8 cellular contexts compared by ENCODE assay signal in the genomic region with DNA sequence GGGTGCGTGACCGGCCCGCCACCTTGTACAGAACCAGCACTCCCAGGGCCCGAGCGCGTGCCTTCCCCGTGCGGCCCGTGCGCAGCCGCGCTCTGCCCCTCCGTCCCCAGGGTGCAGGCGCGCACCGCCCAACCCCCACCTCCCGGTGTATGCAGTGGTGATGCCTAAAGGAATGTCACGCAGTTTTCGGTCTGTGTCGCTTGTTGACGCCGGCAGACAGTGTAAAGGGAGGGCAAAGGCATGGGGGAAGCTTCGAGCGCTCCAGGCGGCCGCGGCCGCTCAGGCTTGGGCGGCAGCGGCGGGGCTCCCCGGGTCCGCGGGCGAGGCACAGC. TPM values are rescaled to one million over a fixed set of nuclear protein-coding genes. Genes with fewer than 3 reads are reported as not detected.
A peak's percentile ranks its signal among the peaks of the same experiment; 100 is the strongest.
DNase-seq lines count a peak whose midpoint lies in the region; ATAC-seq lines count a peak whose summit lies in the region.

No MANE protein-coding gene starts in this region.

- peaks cover 68% of the 10 kb centered on the region for H3K4me1 ChIP-seq in SJCRH30

- H3K9me3 Mint-ChIP-seq in stimulated activated effector memory CD8-positive, alpha-beta T cell treated with anti-CD3 and anti-CD28 coated beads, Interleukin-12 subunit alpha, Interleukin-12 subunit beta, amount 100 ng/mL, for 72 hours = no peaks in the 10 kb centered on the region

- intact Hi-C loops in left ventricle myocardium superior (cut with micrococcal nuclease) = no loop called here

- no peaks in the 10 kb centered on the region for H3K4me1 Mint-ChIP-seq in stimulated activated effector memory CD8-positive, alpha-beta T cell treated with anti-CD3 and anti-CD28 coated beads, Interleukin-12 subunit alpha, Interleukin-12 subunit beta, amount 100 ng/mL, for 72 hours

- peak; percentile 7 for ATAC-seq in left ventricle myocardium superior
- peak; percentile 17 for ATAC-seq in stimulated activated effector memory CD8-positive, alpha-beta T cell treated with anti-CD3 and anti-CD28 coated beads, Interleukin-12 subunit alpha, Interleukin-12 subunit beta, amount 100 ng/mL, for 72 hours
- ATAC-seq in HG03175 (IDR thresholded peaks at IDR 0.05; ENCODE audit: unreplicated experiment) = no peak
- ATAC-seq in GM19023 (IDR thresholded peaks at IDR 0.05; ENCODE audit: unreplicated experiment) = no peak

- H3K4me3 Mint-ChIP-seq in stimulated activated effector memory CD8-positive, alpha-beta T cell treated with anti-CD3 and anti-CD28 coated beads, Interleukin-12 subunit alpha, Interleukin-12 subunit beta, amount 100 ng/mL, for 72 hours = peak overlapping the region; percentile 43

- H3K4me3 ChIP-seq in SJCRH30 = peak overlapping the region; percentile 11

- no peaks in the 10 kb centered on the region for H3K36me3 Mint-ChIP-seq in stimulated activated effector memory CD8-positive, alpha-beta T cell treated with anti-CD3 and anti-CD28 coated beads, Interleukin-12 subunit alpha, Interleukin-12 subunit beta, amount 100 ng/mL, for 72 hours

- H3K27ac Mint-ChIP-seq in stimulated activated effector memory CD8-positive, alpha-beta T cell treated with anti-CD3 and anti-CD28 coated beads, Interleukin-12 subunit alpha, Interleukin-12 subunit beta, amount 100 ng/mL, for 72 hours = no peak overlapping the region

- no peaks in the 10 kb centered on the region for H3K9me3 ChIP-seq in SJCRH30 (replicated peaks)

- H3K27me3 ChIP-seq in SJCRH30 = peaks cover 38% of the 10 kb centered on the region

- no peaks in the 10 kb centered on the region for H3K36me3 ChIP-seq in SJCRH30

- DNase-seq in DMS 273 (lab: John Stamatoyannopoulos, UW; ENCODE audit: unreplicated experiment) = peak; percentile 70
- DNase-seq in DMS 273 treated with DMSO at 0.1 percent for 48 hours (lab: John Stamatoyannopoulos, UW) = no peak
- peak in 1 of 2 experiments; percentile 37 for DNase-seq in SJCRH30
- no peak for DNase-seq in left ventricle myocardium superior
- DNase-seq in stimulated activated effector memory CD8-positive, alpha-beta T cell treated with anti-CD3 and anti-CD28 coated beads, Interleukin-12 subunit alpha, Interleukin-12 subunit beta, amount 100 ng/mL, for 72 hours (ENCODE audit: low spot score in 2 of 2) = no peak
- DNase-seq in NCI-H446 treated with DMSO at 0.1 percent for 48 hours (lab: John Stamatoyannopoulos, UW) = no peak

- no peak overlapping the region for H3K27ac ChIP-seq in SJCRH30

RNA-seq across cellular contexts. Expression of a gene that starts 1.3 kb away (rescaled TPM):
- total RNA-seq in SJCRH30 (2014; rRNA removed; shearing (Covaris generic)) = 0.24 and 0.53 TPM in 2 replicates
- total RNA-seq in left ventricle myocardium superior = not detected

RNA-seq across cellular contexts. Expression of a gene that starts 3.3 kb away (rescaled TPM):
- not detected in 2 replicates for total RNA-seq in SJCRH30 (2014; rRNA removed; shearing (Covaris generic))
- not detected for total RNA-seq in left ventricle myocardium superior

RNA-seq across cellular contexts. Expression of a gene that starts 19.8 kb away (rescaled TPM):
- 29.7 and 38.7 TPM in 2 replicates for total RNA-seq in SJCRH30 (2014; rRNA removed; shearing (Covaris generic))
- 38.2 TPM for total RNA-seq in left ventricle myocardium superior

RNA-seq across cellular contexts. Expression of a gene that starts 19.9 kb away (rescaled TPM):
- total RNA-seq in SJCRH30 (2014; rRNA removed; shearing (Covaris generic)) = 73.0 and 88.1 TPM in 2 replicates
- 77.7 TPM for total RNA-seq in left ventricle myocardium superior

RNA-seq across cellular contexts. Expression of a gene that starts 29.6 kb away (rescaled TPM):
- total RNA-seq in SJCRH30 (2014; rRNA removed; shearing (Covaris generic)) = 0.49 and 2.0 TPM in 2 replicates
- total RNA-seq in left ventricle myocardium superior = not detected

Comparison
In these comparisons a context has a peak if more than half of its experiments do, and no peak if none do; other contexts are left out.
1. ATAC-seq: peak in left ventricle myocardium superior (single experiment) and stimulated activated effector memory CD8-positive, alpha-beta T cell treated with anti-CD3 and anti-CD28 coated beads, Interleukin-12 subunit alpha, Interleukin-12 subunit beta, amount 100 ng/mL, for 72 hours (single experiment); none in HG03175 (single experiment) and GM19023 (single experiment).